11 cellular contexts compared by ENCODE assay signal in genomic region chr11:446886-447285, GRCh38. TPM values are rescaled to one million over a fixed set of nuclear protein-coding genes. Genes with fewer than 3 reads are reported as not detected.
DNase-seq lines count a peak whose midpoint lies in the region; ATAC-seq and TF ChIP-seq lines count a peak whose summit lies in the region.
"Had no signal": no experiment of that assay in that cellular context is flagged by ENCODE, and none has a peak within 500 bp of the region (broad histone marks: within the 10 kb centered on the region; RNA-seq: fewer than 3 reads in every experiment).

No MANE protein-coding gene starts in this region.

- H3K36me3 Mint-ChIP-seq in MCF 10A (ENCODE audit: insufficient read depth, unreplicated experiment): peaks cover 13% of the 10 kb centered on the region
- H3K36me3 Mint-ChIP-seq in stimulated activated naive B cell treated with anti-CD40 and anti-IgM and Interleukin-4, amounts not matched to agents 10 μg/mL and 1 μg/mL and 100 μg/mL, for 72 hours: peaks cover 5 to 10% of the 10 kb centered on the region in 2 donors

- intact Hi-C loops in MCF 10A (cut with micrococcal nuclease) (loop anchor here (5.0 kb wide), 2 partner anchors 40 to 240 kb away; partner anchors contain the start of genes BET1L and RIC8A), breast epithelium (cut with DNase I; ENCODE audit: low total_unique reads) (no loop called here)

- peaks cover 18% of the 10 kb centered on the region for H3K4me1 Mint-ChIP-seq in MCF 10A (ENCODE audit: insufficient read depth, unreplicated experiment)
- H3K4me1 Mint-ChIP-seq in stimulated activated naive B cell treated with anti-CD40 and anti-IgM and Interleukin-4, amounts not matched to agents 10 μg/mL and 1 μg/mL and 100 μg/mL, for 72 hours: peaks cover 18 to 22% of the 10 kb centered on the region in 2 donors

- H3K9ac ChIP-seq in NT2/D1 (ENCODE audit: insufficient read length, low read depth): peak overlapping the region; percentile 44

- H3K4me3 Mint-ChIP-seq in MCF 10A (ENCODE audit: unreplicated experiment): peak overlapping the region; percentile 52
- peak overlapping the region; percentile 32 to 56 for H3K4me3 Mint-ChIP-seq in stimulated activated naive B cell treated with anti-CD40 and anti-IgM and Interleukin-4, amounts not matched to agents 10 μg/mL and 1 μg/mL and 100 μg/mL, for 72 hours
- H3K4me3 Mint-ChIP-seq: neural crest cell had no signal

- DNase-seq in MCF 10A (ENCODE audit: unreplicated experiment) (peak; percentile 65), breast epithelium (ENCODE audit: low spot score in 2 of 2) (no peak), NT2/D1 (ENCODE audit: low read depth, low spot score) (no peak), COR-L47 (lab: John Stamatoyannopoulos, UW) (no peak)
- no peak for DNase-seq in stimulated activated naive B cell treated with anti-CD40 and anti-IgM and Interleukin-4, amounts not matched to agents 10 μg/mL and 1 μg/mL and 100 μg/mL, for 72 hours
- no peak for DNase-seq in stimulated activated naive CD4-positive, alpha-beta T cell (lab: John Stamatoyannopoulos, UW)
- DNase-seq: activated CD4-positive, alpha-beta T cell treated with anti-CD3 and anti-CD28 coated beads for 48 hours; activated naive CD4-positive, alpha-beta T cell had no signal

- ATAC-seq in esophagus mucosa (peak; percentile 30), GM18519 (IDR thresholded peaks at IDR 0.05; ENCODE audit: low FRiP score, unreplicated experiment) (no peak)
- no peak for ATAC-seq in stimulated activated naive B cell treated with anti-CD40 and anti-IgM and Interleukin-4, amounts not matched to agents 10 μg/mL and 1 μg/mL and 100 μg/mL, for 72 hours (replicated peaks)

- H3K9me3 Mint-ChIP-seq in MCF 10A (ENCODE audit: unreplicated experiment): no peaks in the 10 kb centered on the region
- no peaks in the 10 kb centered on the region for H3K9me3 Mint-ChIP-seq in stimulated activated naive B cell treated with anti-CD40 and anti-IgM and Interleukin-4, amounts not matched to agents 10 μg/mL and 1 μg/mL and 100 μg/mL, for 72 hours
- H3K9me3 Mint-ChIP-seq: neural crest cell had no signal

- POLR2A ChIA-PET in MCF 10A (lab: Yijun Ruan, JAX): interaction anchor here (0.6 to 6.0 kb wide), 6 partner anchors 19 to 337 kb away, joined by 3 to 75 read pairs (median 8); partner anchors contain the start of genes PKP3 and RNH1

- BruUV-seq in MCF 10A (replicated peaks; lab: Mats Ljungman, UMichigan): no TSS peak

- H3K27ac ChIP-seq in breast epithelium: no peak overlapping the region

- no peaks in the 10 kb centered on the region for H3K9me3 ChIP-seq in breast epithelium
- H3K9me3 ChIP-seq in NT2/D1 (ENCODE audit: insufficient read depth, low read length): no peaks in the 10 kb centered on the region

- CTCF ChIA-PET in MCF 10A (lab: Yijun Ruan, JAX): interaction anchor here (1.1 to 1.2 kb wide), 2 partner anchors 14 to 51 kb away, joined by 3 read pairs; no protein-coding TSS in a partner anchor

- no peak for TF ChIP-seq CTCF in MCF 10A (IDR thresholded peaks at IDR 0.05; ENCODE audit: unreplicated experiment)
- no peak for TF ChIP-seq CTCF in breast epithelium (IDR thresholded peaks at IDR 0.05)

- no peaks in the 10 kb centered on the region for H3K27me3 Mint-ChIP-seq in MCF 10A (ENCODE audit: insufficient read depth, unreplicated experiment)
- peaks cover 0 to 6% of the 10 kb centered on the region in 2 donors for H3K27me3 Mint-ChIP-seq in stimulated activated naive B cell treated with anti-CD40 and anti-IgM and Interleukin-4, amounts not matched to agents 10 μg/mL and 1 μg/mL and 100 μg/mL, for 72 hours

- H3K27me3 ChIP-seq in breast epithelium (peaks cover 0 to 4% of the 10 kb centered on the region in 2 donors), NT2/D1 (ENCODE audit: insufficient read depth, insufficient read length) (no peaks in the 10 kb centered on the region)

- H3K4me3 ChIP-seq in breast epithelium (no peak overlapping the region), NT2/D1 (ENCODE audit: insufficient read length, low read depth) (no peak overlapping the region)

- TF ChIP-seq POLR2A in breast epithelium (IDR thresholded peaks at IDR 0.05): no peak

- no peak overlapping the region for H3K27ac Mint-ChIP-seq in MCF 10A (ENCODE audit: low read depth, unreplicated experiment)
- H3K27ac Mint-ChIP-seq in stimulated activated naive B cell treated with anti-CD40 and anti-IgM and Interleukin-4, amounts not matched to agents 10 μg/mL and 1 μg/mL and 100 μg/mL, for 72 hours: no peak overlapping the region

- peaks cover 0 to 4% of the 10 kb centered on the region in 2 donors for H3K4me1 ChIP-seq in breast epithelium
- H3K4me1 ChIP-seq in NT2/D1 (ENCODE audit: insufficient read depth, insufficient read length): peaks cover 27% of the 10 kb centered on the region

- H3K36me3 ChIP-seq in breast epithelium: no peaks in the 10 kb centered on the region
- peaks cover 8% of the 10 kb centered on the region for H3K36me3 ChIP-seq in NT2/D1 (ENCODE audit: insufficient read depth, insufficient read length, low read length)

RNA-seq across cellular contexts. Expression of gene PTDSS2, which starts 3.2 kb away (rescaled TPM):
- total RNA-seq in MCF 10A (2022): 28.2 and 29.4 TPM in 2 replicates
- total RNA-seq in breast epithelium: 10 to 100 TPM; 23.8 to 53.7 (median 33.1) TPM
- total RNA-seq in esophagus mucosa: 12.0 TPM

RNA-seq across cellular contexts. Expression of gene ANO9, which starts 5.1 kb away (rescaled TPM):
- total RNA-seq in MCF 10A (2022) (7.2 and 9.4 TPM in 2 replicates), breast epithelium (10 to 100 TPM in 1 of 3 donors, 1 to 10 TPM in 1, under 1 TPM in 1; 0.32 to 14.2 (median 9.8) TPM), esophagus mucosa (12.8 TPM)
- total RNA-seq: neural crest cell had no signal

RNA-seq across cellular contexts. Expression of gene SIGIRR, which starts 32.1 kb away (rescaled TPM):
- 6.2 and 7.7 TPM in 2 replicates for total RNA-seq in MCF 10A (2022)
- total RNA-seq in breast epithelium: 10 to 100 TPM; 37.3 to 49.8 (median 46.5) TPM
- 15.4 TPM for total RNA-seq in esophagus mucosa

RNA-seq across cellular contexts. Expression of gene PKP3, which starts 52.9 kb away (rescaled TPM):
- total RNA-seq in MCF 10A (2022) (129 and 177 TPM in 2 replicates), breast epithelium (10 to 100 TPM in 2 of 3 donors, under 1 TPM in 1; 0.32 to 60.9 (median 36.7) TPM), esophagus mucosa (359 TPM)
